19 cellular contexts compared by ENCODE assay signal in genomic region chr3:10489746-10490483, GRCh38. TPM values are rescaled to one million over a fixed set of nuclear protein-coding genes. Genes with fewer than 3 reads are reported as not detected.
A peak's percentile ranks its signal among the peaks of the same experiment; 100 is the strongest.
DNase-seq lines count a peak whose midpoint lies in the region; ATAC-seq and TF ChIP-seq lines count a peak whose summit lies in the region.
"Had no signal": no experiment of that assay in that cellular context is flagged by ENCODE, and none has a peak within 500 bp of the region (broad histone marks: within the 10 kb centered on the region; RNA-seq: fewer than 3 reads in every experiment).

No MANE protein-coding gene starts in this region.

- H3K4me3 Mint-ChIP-seq in glutamatergic neuron (ENCODE audit: unreplicated experiment) (no peak overlapping the region), neural progenitor cell (no peak overlapping the region)
- H3K4me3 Mint-ChIP-seq: B cell; CD4-positive, CD25-positive, alpha-beta regulatory T cell; IgD-negative memory B cell had no signal

- no peaks in the 10 kb centered on the region for H3K9me3 ChIP-seq in neural progenitor cell (ENCODE audit: low read depth)

- TF ChIP-seq CTCF in glutamatergic neuron (IDR thresholded peaks at IDR 0.05; ENCODE audit: partially characterized antibody, unreplicated experiment): no peak
- TF ChIP-seq CTCF in neural progenitor cell (IDR thresholded peaks at IDR 0.05): no peak

- H3K4me1 Mint-ChIP-seq in glutamatergic neuron (ENCODE audit: low read depth, unreplicated experiment) (peaks cover 17% of the 10 kb centered on the region), neural progenitor cell (peaks cover 22% of the 10 kb centered on the region)
- H3K4me1 Mint-ChIP-seq: B cell; CD4-positive, CD25-positive, alpha-beta regulatory T cell had no signal

- H3K27ac Mint-ChIP-seq in glutamatergic neuron (ENCODE audit: unreplicated experiment): peak overlapping the region; percentile 53
- peak overlapping the region; percentile 38 for H3K27ac Mint-ChIP-seq in neural progenitor cell
- H3K27ac Mint-ChIP-seq: B cell; CD4-positive, CD25-positive, alpha-beta regulatory T cell; IgD-negative memory B cell had no signal

- H4K20me1 ChIP-seq in neural progenitor cell (ENCODE audit: low read depth): no peaks in the 10 kb centered on the region

- peaks cover 6% of the 10 kb centered on the region for H3K4me1 ChIP-seq in neural progenitor cell

- H3K9ac ChIP-seq in neural progenitor cell: no peak overlapping the region
- H3K9ac ChIP-seq: GM23248 had no signal

- intact Hi-C loops in Right ventricle myocardium inferior (cut with DNase I): no loop called here
- intact Hi-C loops in cardiac septum (cut with DNase I): no loop called here

- H3K27me3 ChIP-seq in neural progenitor cell: no peaks in the 10 kb centered on the region

- H3K36me3 ChIP-seq in neural progenitor cell: no peaks in the 10 kb centered on the region

- peaks cover 15% of the 10 kb centered on the region for H3K27me3 Mint-ChIP-seq in glutamatergic neuron (ENCODE audit: unreplicated experiment)
- peaks cover 14% of the 10 kb centered on the region for H3K27me3 Mint-ChIP-seq in neural progenitor cell (ENCODE audit: insufficient read depth, low read depth)

- no peaks in the 10 kb centered on the region for H3F3A ChIP-seq in neural progenitor cell (ENCODE audit: low read depth)

- DNase-seq in Right ventricle myocardium inferior (ENCODE audit: missing footprints) (peak; percentile 28), cardiac septum (ENCODE audit: low spot score) (no peak), glutamatergic neuron (no peak), neural progenitor cell (ENCODE audit: low spot score) (no peak), NOMO-1 treated with DMSO at 0.1 percent for 48 hours (lab: John Stamatoyannopoulos, UW; ENCODE audit: unreplicated experiment) (no peak), NCI-H2107 treated with DMSO at 0.1 percent for 48 hours (lab: John Stamatoyannopoulos, UW; ENCODE audit: unreplicated experiment) (no peak)
- DNase-seq in effector CD4-positive, alpha-beta T cell: no peak
- DNase-seq: 8988T; C1 segment of cervical spinal cord; CD4-positive, CD25-positive, alpha-beta regulatory T cell; DMS153; DMS79; GDM1; GM23248; HCEC 1CT had no signal

- H3K9me3 Mint-ChIP-seq in glutamatergic neuron (ENCODE audit: unreplicated experiment) (peaks cover 9% of the 10 kb centered on the region), neural progenitor cell (no peaks in the 10 kb centered on the region)
- H3K9me3 Mint-ChIP-seq: IgD-negative memory B cell had no signal

- no peak overlapping the region for H3K4me3 ChIP-seq in neural progenitor cell
- H3K4me3 ChIP-seq: GM23248 had no signal

- no peaks in the 10 kb centered on the region for H3K36me3 Mint-ChIP-seq in glutamatergic neuron (ENCODE audit: unreplicated experiment)
- H3K36me3 Mint-ChIP-seq in neural progenitor cell: no peaks in the 10 kb centered on the region
- H3K36me3 Mint-ChIP-seq: CD4-positive, CD25-positive, alpha-beta regulatory T cell had no signal

- H3K4me2 ChIP-seq in neural progenitor cell: no peak overlapping the region

- H3K27ac ChIP-seq in neural progenitor cell: no peak overlapping the region
- H3K27ac ChIP-seq: GM23248, HL-60 had no signal

- H3K79me2 ChIP-seq in neural progenitor cell (ENCODE audit: low read depth): no peaks in the 10 kb centered on the region

- ATAC-seq in Right ventricle myocardium inferior: no peak

- no peak overlapping the region for H2AFZ ChIP-seq in neural progenitor cell (replicated peaks)
- H2AFZ ChIP-seq: GM23248 had no signal

RNA-seq across cellular contexts. Expression of gene ATP2B2, which starts 15.5 kb away (rescaled TPM):
- total RNA-seq in Right ventricle myocardium inferior (0.14 TPM), cardiac septum (0.13 TPM), glutamatergic neuron (ENCODE audit: unreplicated experiment) (31.2 TPM), neural progenitor cell (ENCODE audit: low replicate concordance) (0.03 TPM in 1 of 2 replicates, not detected in the other)
- total RNA-seq: B cell; CD4-positive, CD25-positive, alpha-beta regulatory T cell; Daoy; GM23248 had no signal

Comparison
In these comparisons a context has a peak if more than half of its experiments do, and no peak if none do; other contexts are left out.
1. RNA of gene ATP2B2, which starts 15.5 kb away (total RNA-seq): 31.2 TPM in glutamatergic neuron (single experiment); 0.14 TPM in Right ventricle myocardium inferior (single experiment), 0.13 TPM in cardiac septum (single experiment) and 0.03 TPM in neural progenitor cell; every median in the first group is over 10 times any median in the second.